8 cellular contexts compared by ENCODE assay signal in genomic region chr1:166875302-166875733, GRCh38. TPM values are rescaled to one million over a fixed set of nuclear protein-coding genes. Genes with fewer than 3 reads are reported as not detected.
DNase-seq lines count a peak whose midpoint lies in the region; ATAC-seq lines count a peak whose summit lies in the region.

No MANE protein-coding gene starts in this region.

- peaks cover 13% of the 10 kb centered on the region for H3K36me3 Mint-ChIP-seq in activated T-helper 1 cell treated with anti-CD3 and anti-CD28 coated beads, Interleukin-12 subunit alpha, Interleukin-12 subunit beta, Interleukin-2, Interleukin-4 antibody, amounts not matched to agents 30 ng/mL and 10 ng/mL and 1 ng/mL, durations not matched to agents 14 hours and 24 hours and 36 hours (ENCODE audit: low read depth)
- peaks cover 0 to 4% (median 0%) of the 10 kb centered on the region in 3 donors for H3K36me3 Mint-ChIP-seq in immature natural killer cell

- peaks cover 55% of the 10 kb centered on the region for H3K4me1 Mint-ChIP-seq in activated T-helper 1 cell treated with anti-CD3 and anti-CD28 coated beads, Interleukin-12 subunit alpha, Interleukin-12 subunit beta, Interleukin-2, Interleukin-4 antibody, amounts not matched to agents 30 ng/mL and 10 ng/mL and 1 ng/mL, durations not matched to agents 14 hours and 24 hours and 36 hours (ENCODE audit: low read depth)
- peaks cover 37 to 66% of the 10 kb centered on the region in 2 donors for H3K4me1 Mint-ChIP-seq in immature natural killer cell

- no peaks in the 10 kb centered on the region for H3K9me3 Mint-ChIP-seq in activated T-helper 1 cell treated with anti-CD3 and anti-CD28 coated beads, Interleukin-12 subunit alpha, Interleukin-12 subunit beta, Interleukin-2, Interleukin-4 antibody, amounts not matched to agents 30 ng/mL and 10 ng/mL and 1 ng/mL, durations not matched to agents 14 hours and 24 hours and 36 hours
- no peaks in the 10 kb centered on the region for H3K9me3 Mint-ChIP-seq in immature natural killer cell

- H3K4me3 Mint-ChIP-seq in activated T-helper 1 cell treated with anti-CD3 and anti-CD28 coated beads, Interleukin-12 subunit alpha, Interleukin-12 subunit beta, Interleukin-2, Interleukin-4 antibody, amounts not matched to agents 30 ng/mL and 10 ng/mL and 1 ng/mL, durations not matched to agents 14 hours and 24 hours and 36 hours = peak overlapping the region; percentile 92
- peak overlapping the region; percentile 81 to 90 (median 86) for H3K4me3 Mint-ChIP-seq in immature natural killer cell

- H3K27me3 Mint-ChIP-seq in activated T-helper 1 cell treated with anti-CD3 and anti-CD28 coated beads, Interleukin-12 subunit alpha, Interleukin-12 subunit beta, Interleukin-2, Interleukin-4 antibody, amounts not matched to agents 30 ng/mL and 10 ng/mL and 1 ng/mL, durations not matched to agents 14 hours and 24 hours and 36 hours (ENCODE audit: insufficient read depth) = peaks cover 3% of the 10 kb centered on the region
- peaks cover 3 to 7% (median 7%) of the 10 kb centered on the region in 3 donors for H3K27me3 Mint-ChIP-seq in immature natural killer cell (ENCODE audit: low read depth in 3 of 3)

- peak overlapping the region; percentile 82 for H3K27ac ChIP-seq in substantia nigra (ENCODE audit: low read depth, low read length, poor library complexity, severe bottlenecking)

- peak overlapping the region; percentile 80 for H3K27ac Mint-ChIP-seq in activated T-helper 1 cell treated with anti-CD3 and anti-CD28 coated beads, Interleukin-12 subunit alpha, Interleukin-12 subunit beta, Interleukin-2, Interleukin-4 antibody, amounts not matched to agents 30 ng/mL and 10 ng/mL and 1 ng/mL, durations not matched to agents 14 hours and 24 hours and 36 hours
- H3K27ac Mint-ChIP-seq in immature natural killer cell = peak overlapping the region; percentile 76 to 92 (median 84)

- intact Hi-C loops in activated T-helper 1 cell treated with anti-CD3 and anti-CD28 coated beads, Interleukin-12 subunit alpha, Interleukin-12 subunit beta, Interleukin-2, Interleukin-4 antibody, amounts not matched to agents 30 ng/mL and 10 ng/mL and 1 ng/mL, durations not matched to agents 14 hours and 24 hours and 36 hours (cut with micrococcal nuclease) = loop anchor here (5.0 to 10.0 kb wide), 3 partner anchors 639 to 1062 kb away; partner anchors contain the start of genes CD247, DCAF6 and MPC2

- DNase-seq in NCI-H82 treated with DMSO at 0.1 percent for 48 hours (lab: John Stamatoyannopoulos, UW; ENCODE audit: unreplicated experiment) (peak; percentile 30), NCI-H82 (lab: John Stamatoyannopoulos, UW) (no peak), immature natural killer cell (no peak), substantia nigra (lab: John Stamatoyannopoulos, UW) (no peak), AG08395 (ENCODE audit: low spot score) (no peak), SKM-1 treated with dmso at 0.1 percent for 144 hours (lab: John Stamatoyannopoulos, UW; ENCODE audit: unreplicated experiment) (no peak)
- DNase-seq in activated T-helper 1 cell treated with anti-CD3 and anti-CD28 coated beads, Interleukin-12 subunit alpha, Interleukin-12 subunit beta, Interleukin-2, Interleukin-4 antibody, amounts not matched to agents 30 ng/mL and 10 ng/mL and 1 ng/mL, durations not matched to agents 14 hours and 24 hours and 36 hours (ENCODE audit: low spot score) = no peak

- ATAC-seq in GM21447 (IDR thresholded peaks at IDR 0.05; ENCODE audit: unreplicated experiment) = no peak

RNA-seq across cellular contexts. Expression of gene TADA1, which starts 0.7 kb away (rescaled TPM):
- total RNA-seq in activated T-helper 1 cell treated with anti-CD3 and anti-CD28 coated beads, Interleukin-12 subunit alpha, Interleukin-12 subunit beta, Interleukin-2, Interleukin-4 antibody, amounts not matched to agents 30 ng/mL and 10 ng/mL and 1 ng/mL, durations not matched to agents 14 hours and 24 hours and 36 hours = 15.6 and 17.3 TPM in 2 replicates
- 10 to 100 TPM; 14.4 to 16.6 (median 16.3) TPM for polyA plus RNA-seq in immature natural killer cell

RNA-seq across cellular contexts. Expression of gene POGK, which starts 36.0 kb away (rescaled TPM):
- 51.4 and 54.1 TPM in 2 replicates for total RNA-seq in activated T-helper 1 cell treated with anti-CD3 and anti-CD28 coated beads, Interleukin-12 subunit alpha, Interleukin-12 subunit beta, Interleukin-2, Interleukin-4 antibody, amounts not matched to agents 30 ng/mL and 10 ng/mL and 1 ng/mL, durations not matched to agents 14 hours and 24 hours and 36 hours
- 10 to 100 TPM in 1 of 3 donors, 1 to 10 TPM in 2; 2.8 to 10.8 (median 8.3) TPM for polyA plus RNA-seq in immature natural killer cell
